Comparison of ENCODE assay signal across 14 cellular contexts in genomic region chr1:219710529-219711194, GRCh38.
DNase-seq lines count a peak whose midpoint lies in the region; ATAC-seq, FAIRE-seq and TF ChIP-seq lines count a peak whose summit lies in the region.
"Had no signal": no experiment of that assay in that cellular context is flagged by ENCODE, and none has a peak within 500 bp of the region (broad histone marks: within the 10 kb centered on the region; RNA-seq: fewer than 3 reads in every experiment).

No MANE protein-coding gene starts in this region.

- TF ChIP-seq POLR2A in K562 (conservative IDR thresholded peaks at IDR 0.05), result no peak
- TF ChIP-seq POLR2A in GM12892 (IDR thresholded peaks at IDR 0.05; ENCODE audit: low read depth, low read length), result no peak

- H3K36me3 ChIP-seq in K562 (ENCODE audit: control insufficient read depth, insufficient read depth, low read length) (no peaks in the 10 kb centered on the region), trophoblast cell (ENCODE audit: control insufficient read depth in 1 of 2, insufficient read depth in 2 of 2, low read length in 2 of 2) (no peaks in the 10 kb centered on the region), kidney (ENCODE audit: control insufficient read depth in 1 of 2, insufficient read depth in 2 of 2, low read length in 2 of 2) (no peaks in the 10 kb centered on the region)
- H3K36me3 ChIP-seq: lower lobe of right lung had no signal

- no peak for TF ChIP-seq EP300 in K562 (IDR thresholded peaks at IDR 0.05; ENCODE audit: low read length)

- no peaks in the 10 kb centered on the region for H3K9me1 ChIP-seq in K562 (ENCODE audit: control insufficient read depth, insufficient read depth, low read length)

- no peaks in the 10 kb centered on the region for H3K79me1 ChIP-seq in trophoblast cell (ENCODE audit: low read length)

- in situ Hi-C loops in K562 (cut with MboI), result no loop called here

- H2AK5ac ChIP-seq in trophoblast cell (ENCODE audit: low read length), result no peak overlapping the region

- no peak overlapping the region for H3K27ac ChIP-seq in K562 (ENCODE audit: extremely low read depth, low read depth, low read length)
- no peak overlapping the region for H3K27ac ChIP-seq in trophoblast cell (ENCODE audit: low read depth, low read length)
- H3K27ac ChIP-seq in kidney (ENCODE audit: low read depth in 2 of 2, low read length in 2 of 2), result no peak overlapping the region
- H3K27ac ChIP-seq: lower lobe of right lung, psoas muscle had no signal

- H3K9ac ChIP-seq in K562 (ENCODE audit: insufficient read depth in 1 of 2, low read depth in 2 of 2, low read length in 2 of 2) (no peak overlapping the region), trophoblast cell (ENCODE audit: low read length) (no peak overlapping the region), kidney (ENCODE audit: low read length in 2 of 2) (no peak overlapping the region)

- H3K14ac ChIP-seq in trophoblast cell (ENCODE audit: low read length), result no peak overlapping the region

- H2BK120ac ChIP-seq in trophoblast cell (ENCODE audit: insufficient read depth, low read length, poor library complexity), result no peak overlapping the region

- H3K4ac ChIP-seq in trophoblast cell (ENCODE audit: low read depth, low read length), result no peak overlapping the region

- H4K91ac ChIP-seq in trophoblast cell (ENCODE audit: low read depth, low read length), result no peak overlapping the region

- H2BK5ac ChIP-seq in trophoblast cell (ENCODE audit: low read depth, low read length, poor library complexity), result no peak overlapping the region

- H3K4me1 ChIP-seq in K562 (replicated peaks in 1 of 2; ENCODE audit: control insufficient read depth in 2 of 2, insufficient read depth in 2 of 2, low read length in 2 of 2) (peaks cover 0 to 16% of the 10 kb centered on the region in 2 experiments; a peak in 2 of 5 replicates), trophoblast cell (ENCODE audit: control insufficient read depth in 1 of 2, insufficient read depth in 2 of 2, low read length in 2 of 2) (peaks cover 0 to 3% of the 10 kb centered on the region in 2 experiments), kidney (ENCODE audit: control insufficient read depth in 1 of 2, insufficient read depth in 1 of 2, low read depth in 1 of 2, low read length in 2 of 2) (no peaks in the 10 kb centered on the region)
- H3K4me1 ChIP-seq: lower lobe of right lung, psoas muscle had no signal

- peak; percentile 60 for ATAC-seq in GM18499 (IDR thresholded peaks at IDR 0.05; ENCODE audit: insufficient read depth, unreplicated experiment)
- peak; percentile 59 for ATAC-seq in K562
- ATAC-seq: esophagus mucosa, lower lobe of right lung, psoas muscle had no signal

- no peaks in the 10 kb centered on the region for H4K20me1 ChIP-seq in K562 (replicated peaks; ENCODE audit: control insufficient read depth, insufficient read depth, low read length)

- TF ChIP-seq CTCF in K562 (IDR thresholded peaks at IDR 0.05 in 2 of 3, conservative IDR thresholded peaks at IDR 0.05 in 1 of 3; ENCODE audit: insufficient read depth in 2 of 3, low read depth in 1 of 3, low read length in 3 of 3), result no peak
- no peak for TF ChIP-seq CTCF in D721Med (IDR thresholded peaks at IDR 0.05; ENCODE audit: insufficient read depth, missing control alignments)
- no peak for TF ChIP-seq CTCF in kidney (IDR thresholded peaks at IDR 0.05; ENCODE audit: borderline replicate concordance, extremely low read depth, insufficient read depth)

- no peaks in the 10 kb centered on the region for H3K9me3 ChIP-seq in K562 (replicated peaks; ENCODE audit: control insufficient read depth, insufficient read depth, low read depth, low read length)
- H3K9me3 ChIP-seq in trophoblast cell (ENCODE audit: insufficient read depth, low read depth, low read length), result no peaks in the 10 kb centered on the region
- no peaks in the 10 kb centered on the region for H3K9me3 ChIP-seq in kidney (ENCODE audit: control insufficient read depth in 1 of 2, low read length in 2 of 2)
- H3K9me3 ChIP-seq: lower lobe of right lung, psoas muscle had no signal

- FAIRE-seq in HTR-8/SVneo (lab: Jason Lieb, UNC) (no peak), K562 (lab: Jason Lieb, UNC) (no peak), D721Med (lab: Jason Lieb, UNC) (no peak), GM12892 (lab: Jason Lieb, UNC) (no peak), kidney (lab: Jason Lieb, UNC) (no peak)
- FAIRE-seq: GM19239 had no signal

- BruUV-seq in K562 (replicated peaks; lab: Mats Ljungman, UMichigan), result no TSS peak

- H3K79me2 ChIP-seq in K562 (ENCODE audit: control insufficient read depth, insufficient read depth, low read length), result no peaks in the 10 kb centered on the region
- no peaks in the 10 kb centered on the region for H3K79me2 ChIP-seq in trophoblast cell (ENCODE audit: control insufficient read depth, insufficient read depth, low read length, poor library complexity)

- WGBS in K562 (ENCODE audit: insufficient coverage, low coverage, missing lambda C conversion rate), result 61% methylated on average over 6 of the region's 6 CpGs
- WGBS in trophoblast cell (ENCODE audit: extremely low coverage, insufficient coverage, insufficient read length), result no CpG with 5 or more reads among the region's 6 CpGs

- no peak overlapping the region for H3K23ac ChIP-seq in trophoblast cell (ENCODE audit: low read length)

- H3K4me3 ChIP-seq in K562, result no peak overlapping the region
- no peak overlapping the region for H3K4me3 ChIP-seq in trophoblast cell (ENCODE audit: low read depth, low read length)
- no peak overlapping the region for H3K4me3 ChIP-seq in kidney (ENCODE audit: low read length in 2 of 2)
- H3K4me3 ChIP-seq: lower lobe of right lung, psoas muscle had no signal

- intact Hi-C loops in K562 (cut with micrococcal nuclease), result no loop called here
- intact Hi-C loops in kidney (cut with DNase I), result no loop called here

- H2AFZ ChIP-seq in K562 (ENCODE audit: low read depth, low read length) (peak overlapping the region; percentile 71), trophoblast cell (ENCODE audit: insufficient read depth, low read length, poor library complexity) (no peak overlapping the region)

- peak; percentile 6 for DNase-seq in HTR-8/SVneo (ENCODE audit: insufficient read length, low spot score)
- DNase-seq in K562 (ENCODE audit: extremely low read depth in 1 of 4, low spot score in 3 of 4), result peak in 1 of 4 experiments; percentile 20
- DNase-seq in trophoblast cell, result peak; percentile 35 to 65
- no peak for DNase-seq in NCI-H446 treated with DMSO at 0.1 percent for 48 hours (lab: John Stamatoyannopoulos, UW)
- no peak for DNase-seq in D721Med (ENCODE audit: insufficient read length, low spot score)
- no peak for DNase-seq in GM12892 (ENCODE audit: insufficient read length)
- no peak for DNase-seq in kidney
- DNase-seq: activated CD4-positive, alpha-beta T cell treated with anti-CD3 and anti-CD28 coated beads, Interleukin-2, amount 50 U/mL, for 1 hour; GF-D8; lower lobe of right lung; psoas muscle had no signal

- H3K18ac ChIP-seq in trophoblast cell (ENCODE audit: low read length), result no peak overlapping the region

- CTCF ChIA-PET in K562 (lab: Yijun Ruan, JAX; ENCODE audit: low intra/inter-chr PET ratio), result no interaction called here

- no peaks in the 10 kb centered on the region for H3K27me3 ChIP-seq in K562 (ENCODE audit: control insufficient read depth in 2 of 2, insufficient read depth in 2 of 2, low read length in 2 of 2)
- H3K27me3 ChIP-seq in trophoblast cell (ENCODE audit: insufficient read depth, low read length), result no peaks in the 10 kb centered on the region

- POLR2A ChIA-PET in K562 (lab: Yijun Ruan, JAX), result interaction anchor here (1.0 to 2.0 kb wide), 2 partner anchors 13 to 32 kb away, joined by 4 to 5 read pairs; no protein-coding TSS in a partner anchor

- no peak overlapping the region for H2BK12ac ChIP-seq in trophoblast cell (ENCODE audit: low read length)

- TF ChIP-seq RAD21 in K562 (CRISPR knock-in tag; conservative IDR thresholded peaks at IDR 0.05 in 1 of 2, IDR thresholded peaks at IDR 0.05 in 1 of 2), result no peak

- H3K4me2 ChIP-seq in K562 (ENCODE audit: insufficient read depth, low read length) (0 out of 2 replicates have a peak overlapping the region, but pooled peaks have one; percentile 9), trophoblast cell (ENCODE audit: low read length) (no peak overlapping the region)

- H4K8ac ChIP-seq in trophoblast cell (ENCODE audit: low read depth, low read length), result no peak overlapping the region

- no peak overlapping the region for H4K12ac ChIP-seq in trophoblast cell (ENCODE audit: low read depth, low read length)

TF ChIP-seq in K562, 482 proteins besides CTCF, POLR2A, EP300 and RAD21 (continues in another document):
- TF ChIP-seq ZNF277 (CRISPR knock-in tag; IDR thresholded peaks at IDR 0.05; ENCODE audit: borderline replicate concordance), result no peak
- TF ChIP-seq, protein P1, sequence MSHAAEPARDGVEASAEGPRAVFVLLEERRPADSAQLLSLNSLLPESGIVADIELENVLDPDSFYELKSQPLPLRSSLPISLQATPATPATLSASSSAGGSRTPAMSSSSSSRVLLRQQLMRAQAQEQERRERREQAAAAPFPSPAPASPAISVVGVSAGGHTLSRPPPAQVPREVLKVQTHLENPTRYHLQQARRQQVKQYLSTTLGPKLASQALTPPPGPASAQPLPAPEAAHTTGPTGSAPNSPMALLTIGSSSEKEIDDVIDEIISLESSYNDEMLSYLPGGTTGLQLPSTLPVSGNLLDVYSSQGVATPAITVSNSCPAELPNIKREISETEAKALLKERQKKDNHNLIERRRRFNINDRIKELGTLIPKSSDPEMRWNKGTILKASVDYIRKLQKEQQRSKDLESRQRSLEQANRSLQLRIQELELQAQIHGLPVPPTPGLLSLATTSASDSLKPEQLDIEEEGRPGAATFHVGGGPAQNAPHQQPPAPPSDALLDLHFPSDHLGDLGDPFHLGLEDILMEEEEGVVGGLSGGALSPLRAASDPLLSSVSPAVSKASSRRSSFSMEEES (CRISPR knock-in tag; IDR thresholded peaks at IDR 0.05), result peak; percentile 89
- TF ChIP-seq RFX1 (IDR thresholded peaks at IDR 0.05), result peak; percentile 88
- TF ChIP-seq ZNF24 (IDR thresholded peaks at IDR 0.05), result peak; percentile 74; the same call in 1 of the 2 replicates
- TF ChIP-seq SMARCE1 (IDR thresholded peaks at IDR 0.05), result peak; percentile 47; the same call in 1 of the 2 replicates
- no peak for TF ChIP-seq RBM34 (IDR thresholded peaks at IDR 0.05; ENCODE audit: borderline replicate concordance, insufficient read depth, low read length)
- no peak for TF ChIP-seq MCM7 (IDR thresholded peaks at IDR 0.05)
- TF ChIP-seq BACH1 (tag; IDR thresholded peaks at IDR 0.05), result 0 out of 2 replicates have a peak, but pooled peaks have one; percentile 11
- TF ChIP-seq POLR2H (tag; IDR thresholded peaks at IDR 0.05; ENCODE audit: low read depth), result no peak

Comparison
In these comparisons a context has a peak if more than half of its experiments do, and no peak if none do; other contexts are left out.
1. DNase-seq: peak in HTR-8/SVneo (single experiment) and trophoblast cell (2 of 2); none in NCI-H446 treated with DMSO at 0.1 percent for 48 hours (single experiment), D721Med (single experiment), GM12892 (single experiment) and kidney (single experiment).